In genomic region chr5:172048170-172048422, GRCh38 we compare ENCODE assay signal across 9 cellular contexts.
"Had no signal": no experiment of that assay in that cellular context is flagged by ENCODE, and none has a peak within 500 bp of the region (broad histone marks: within the 10 kb centered on the region; RNA-seq: fewer than 3 reads in every experiment).

No MANE protein-coding gene starts in this region.

- H3K9me3 ChIP-seq: prostate gland, stomach, testis had no signal

- H3K27me3 Mint-ChIP-seq: type B pancreatic cell had no signal

- H3K9me3 Mint-ChIP-seq: type B pancreatic cell had no signal

- H3K4me3 Mint-ChIP-seq: type B pancreatic cell had no signal

- H3K36me3 ChIP-seq: prostate gland had no signal

- H3K27ac Mint-ChIP-seq: type B pancreatic cell had no signal

- H3K4me3 ChIP-seq: coronary artery, prostate gland, skin epidermis, stomach, testis had no signal

- H3K27ac ChIP-seq: coronary artery, prostate gland, skin epidermis, stomach had no signal

- H3K4me1 ChIP-seq: prostate gland had no signal

- DNase-seq: activated CD4-positive, alpha-beta T cell treated with anti-CD3 and anti-CD28 coated beads, Interleukin-2, amount 50 U/mL, for 48 hours; aorta; kidney; stomach had no signal
